8 cellular contexts compared by ENCODE assay signal in genomic region chr1:158506369-158506987, GRCh38. TPM values are rescaled to one million over a fixed set of nuclear protein-coding genes. Genes with fewer than 3 reads are reported as not detected.
A peak's percentile ranks its signal among the peaks of the same experiment; 100 is the strongest.
DNase-seq lines count a peak whose midpoint lies in the region; TF ChIP-seq lines count a peak whose summit lies in the region.

No MANE protein-coding gene starts in this region.

- H3K4me3 ChIP-seq in epithelial cell of esophagus (ENCODE audit: low read length) = no peak overlapping the region

- DNase-seq in DMS153 treated with DMSO at 0.1 percent for 48 hours (lab: John Stamatoyannopoulos, UW; ENCODE audit: unreplicated experiment) (peak; percentile 50), HT-29 (ENCODE audit: low spot score) (peak; percentile 38), epithelial cell of esophagus (ENCODE audit: low read depth) (peak; percentile 59), midbrain (lab: John Stamatoyannopoulos, UW) (no peak), HPDE6-E6E7 (ENCODE audit: extremely low spot score) (no peak), NCI-H146 treated with DMSO at 0.1 percent for 48 hours (lab: John Stamatoyannopoulos, UW; ENCODE audit: unreplicated experiment) (no peak)
- peak; percentile 36 for DNase-seq in activated CD4-positive, CD25-positive, alpha-beta regulatory T cell treated with anti-CD3 and anti-CD28 coated beads, Interleukin-2, amount 50 U/mL, for 72 hours
- peak; percentile 12 to 35 (median 32) for DNase-seq in stimulated activated CD4-positive, alpha-beta T cell treated with anti-CD3 and anti-CD28 coated beads, Interleukin-12 subunit alpha, Interleukin-12 subunit beta, amount 100 ng/mL, for 48 hours (ENCODE audit: low read depth in 2 of 3, low spot score in 1 of 3)

- TF ChIP-seq CTCF in epithelial cell of esophagus (IDR thresholded peaks at IDR 0.05; ENCODE audit: insufficient read depth, low read depth, low read length, missing control alignments) = peak; percentile 61

RNA-seq across cellular contexts. Expression of gene OR10R2, which starts 34.5 kb away (rescaled TPM):
- total RNA-seq in HT-29 (2014; rRNA removed; shearing (Covaris generic)) = not detected in 2 replicates

RNA-seq across cellular contexts. Expression of gene OR10K1, which starts 44.8 kb away (rescaled TPM):
- not detected in 2 replicates for total RNA-seq in HT-29 (2014; rRNA removed; shearing (Covaris generic))

RNA-seq across cellular contexts. Expression of gene OR6Y1, which starts 47.7 kb away (rescaled TPM):
- not detected in 2 replicates for total RNA-seq in HT-29 (2014; rRNA removed; shearing (Covaris generic))

Comparison
In these comparisons a context has a peak if more than half of its experiments do, and no peak if none do; other contexts are left out.
1. DNase-seq: peak in DMS153 treated with DMSO at 0.1 percent for 48 hours (single experiment), HT-29 (single experiment), activated CD4-positive, CD25-positive, alpha-beta regulatory T cell treated with anti-CD3 and anti-CD28 coated beads, Interleukin-2, amount 50 U/mL, for 72 hours (single experiment), epithelial cell of esophagus (single experiment) and stimulated activated CD4-positive, alpha-beta T cell treated with anti-CD3 and anti-CD28 coated beads, Interleukin-12 subunit alpha, Interleukin-12 subunit beta, amount 100 ng/mL, for 48 hours (3 of 3); none in midbrain (single experiment), HPDE6-E6E7 (single experiment) and NCI-H146 treated with DMSO at 0.1 percent for 48 hours (single experiment).